22 cellular contexts compared by ENCODE assay signal in the genomic region with DNA sequence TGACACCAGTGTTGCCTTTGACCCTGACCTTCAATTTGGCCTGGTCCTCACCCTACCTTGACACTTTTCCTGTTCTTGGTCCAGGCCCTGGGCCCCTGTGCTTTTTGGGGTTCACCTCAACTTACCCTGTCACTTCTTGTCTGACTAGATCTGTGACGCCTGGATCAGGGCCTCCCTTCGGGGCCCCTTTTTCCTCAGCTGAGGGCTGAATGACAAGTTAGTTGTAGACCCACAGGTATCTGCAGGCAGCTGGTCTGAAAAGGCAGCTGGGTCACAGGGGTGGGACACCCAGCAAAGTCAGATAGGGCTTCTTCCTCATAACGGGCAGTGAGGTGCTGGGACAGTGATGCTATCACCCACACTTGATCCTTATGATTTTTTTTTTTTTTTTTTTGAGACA.
"Had no signal": no experiment of that assay in that cellular context is flagged by ENCODE, and none has a peak within 500 bp of the region (broad histone marks: within the 10 kb centered on the region; RNA-seq: fewer than 3 reads in every experiment).

No MANE protein-coding gene starts in this region.

- H3K9me3 ChIP-seq: esophagus muscularis mucosa, gastrocnemius medialis, left ventricle myocardium inferior, lower lobe of right lung, pancreas, psoas muscle, spleen, testis, tibial nerve had no signal

- H3K27me3 ChIP-seq: esophagus muscularis mucosa, gastrocnemius medialis, pancreas, testis, tibial nerve had no signal

- H3K9me3 Mint-ChIP-seq: naive B cell; nephron; stimulated activated naive B cell treated with anti-CD40 and anti-IgM and Interleukin-4, amounts not matched to agents 10 μg/mL and 1 μg/mL and 100 μg/mL, for 72 hours; stimulated activated naive CD8-positive, alpha-beta T cell treated with anti-CD3 and anti-CD28 coated beads, Interleukin-15, amount 100 ng/mL, for 72 hours had no signal

- H3K27me3 Mint-ChIP-seq: stimulated activated naive CD8-positive, alpha-beta T cell treated with anti-CD3 and anti-CD28 coated beads, Interleukin-15, amount 100 ng/mL, for 72 hours had no signal

- DNase-seq: effector CD8-positive, alpha-beta T cell; gastrocnemius medialis; glutamatergic neuron; left ventricle myocardium inferior; lower lobe of right lung; mesenchymal stem cell; naive B cell; occipital lobe; pancreas; psoas muscle; retina; spleen; stimulated activated CD4-positive, alpha-beta T cell treated with anti-CD3 and anti-CD28 coated beads, Interleukin-15, amount 100 ng/mL, for 24 hours; stimulated activated CD4-positive, alpha-beta T cell treated with anti-CD3 and anti-CD28 coated beads, Interleukin-1b, Interleukin-23, amount 100 ng/mL, for 48 hours; stimulated activated CD4-positive, alpha-beta T cell treated with anti-CD3 and anti-CD28 coated beads, Interleukin-4, amount 100 ng/mL, for 24 hours; stimulated activated naive B cell treated with anti-CD40 and anti-IgM and Interleukin-4, amounts not matched to agents 10 μg/mL and 1 μg/mL and 100 μg/mL, for 72 hours; testis had no signal

- H3K36me3 ChIP-seq: esophagus muscularis mucosa, gastrocnemius medialis, left ventricle myocardium inferior, lower lobe of right lung, pancreas, spleen, tibial nerve had no signal

- H3K36me3 Mint-ChIP-seq: naive B cell; stimulated activated naive B cell treated with anti-CD40 and anti-IgM and Interleukin-4, amounts not matched to agents 10 μg/mL and 1 μg/mL and 100 μg/mL, for 72 hours had no signal

- H3K4me1 Mint-ChIP-seq: nephron had no signal

- H3K4me3 Mint-ChIP-seq: naive B cell; nephron; stimulated activated naive B cell treated with anti-CD40 and anti-IgM and Interleukin-4, amounts not matched to agents 10 μg/mL and 1 μg/mL and 100 μg/mL, for 72 hours; stimulated activated naive CD8-positive, alpha-beta T cell treated with anti-CD3 and anti-CD28 coated beads, Interleukin-15, amount 100 ng/mL, for 72 hours had no signal

- H3K4me1 ChIP-seq: lower lobe of right lung, pancreas, psoas muscle, testis, tibial nerve had no signal

- H3K27ac ChIP-seq: epithelial cell of prostate, esophagus muscularis mucosa, gastrocnemius medialis, left ventricle myocardium inferior, lower lobe of right lung, pancreas, psoas muscle, spleen, testis, tibial nerve had no signal

- H3K27ac Mint-ChIP-seq: nephron; stimulated activated naive B cell treated with anti-CD40 and anti-IgM and Interleukin-4, amounts not matched to agents 10 μg/mL and 1 μg/mL and 100 μg/mL, for 72 hours; stimulated activated naive CD8-positive, alpha-beta T cell treated with anti-CD3 and anti-CD28 coated beads, Interleukin-15, amount 100 ng/mL, for 72 hours had no signal

- H3K4me3 ChIP-seq: esophagus muscularis mucosa, gastrocnemius medialis, left ventricle myocardium inferior, lower lobe of right lung, pancreas, psoas muscle, spleen, testis, tibial nerve had no signal
